ENCODE assay signal across 8 cellular contexts in genomic region chr3:112111785-112112402, GRCh38. TPM values are rescaled to one million over a fixed set of nuclear protein-coding genes. Genes with fewer than 3 reads are reported as not detected.
A peak's percentile ranks its signal among the peaks of the same experiment; 100 is the strongest.
DNase-seq lines count a peak whose midpoint lies in the region; ATAC-seq, FAIRE-seq and TF ChIP-seq lines count a peak whose summit lies in the region.

No MANE protein-coding gene starts in this region.

- H3K27ac ChIP-seq in endothelial cell of umbilical vein (ENCODE audit: insufficient read depth, low read depth, low read length) (no peak overlapping the region), substantia nigra (ENCODE audit: low read depth, low read length, poor library complexity, severe bottlenecking) (no peak overlapping the region)

- H3K9me3 ChIP-seq in Caco-2 (no peaks in the 10 kb centered on the region), endothelial cell of umbilical vein (replicated peaks; ENCODE audit: control insufficient read depth, insufficient read depth, low read length) (no peaks in the 10 kb centered on the region)

- H3K27me3 ChIP-seq in Caco-2 (replicated peaks; ENCODE audit: control insufficient read depth, insufficient read depth, low read length) (no peaks in the 10 kb centered on the region), endothelial cell of umbilical vein (ENCODE audit: control insufficient read depth in 2 of 2, insufficient read depth in 2 of 2, low read length in 2 of 2) (no peaks in the 10 kb centered on the region)

- no peaks in the 10 kb centered on the region for H4K20me1 ChIP-seq in endothelial cell of umbilical vein (replicated peaks; ENCODE audit: control insufficient read depth, extremely low read depth, insufficient read depth, low read length)

- H3K4me2 ChIP-seq in endothelial cell of umbilical vein (ENCODE audit: insufficient read depth, low read length): no peak overlapping the region

- ATAC-seq in GM19438 (IDR thresholded peaks at IDR 0.05; ENCODE audit: low read depth, unreplicated experiment) (peak; percentile 44), HG03457 (IDR thresholded peaks at IDR 0.05; ENCODE audit: unreplicated experiment) (peak; percentile 41), naive B cell (ENCODE audit: low read depth in 2 of 2) (peak; percentile 78 to 81)

- no peak overlapping the region for H2AFZ ChIP-seq in endothelial cell of umbilical vein (ENCODE audit: low read depth, low read length)

- BruUV-seq in Caco-2 (replicated peaks; lab: Mats Ljungman, UMichigan) (no TSS peak), endothelial cell of umbilical vein (replicated peaks; lab: Mats Ljungman, UMichigan) (no TSS peak)

- H3K27ac Mint-ChIP-seq in Caco-2 (ENCODE audit: unreplicated experiment) (no peak overlapping the region), naive B cell (peak overlapping the region in 5 of 6 donors; percentile 39 to 98 (median 79))

- H3K9me1 ChIP-seq in endothelial cell of umbilical vein (replicated peaks; ENCODE audit: control insufficient read depth, extremely low read depth, insufficient read depth, low read length): no peaks in the 10 kb centered on the region

- no peaks in the 10 kb centered on the region for H3K79me2 ChIP-seq in endothelial cell of umbilical vein (ENCODE audit: control insufficient read depth, insufficient read depth, low read length)

- intact Hi-C loops in Caco-2 (cut with micrococcal nuclease; ENCODE audit: unreplicated experiment) (no loop called here), endothelial cell of umbilical vein (cut with micrococcal nuclease) (loop anchor here (1.0 to 10.0 kb wide), 5 partner anchors 180 to 420 kb away; partner anchors contain the start of gene SLC9C1)

- dilution Hi-C loops in endothelial cell of umbilical vein (cut with MboI; ENCODE audit: extremely low pct_ligation_motif_present, low sequenced_read_pairs): no loop called here

- no peak for TF ChIP-seq POLR2A in endothelial cell of umbilical vein (IDR thresholded peaks at IDR 0.05; ENCODE audit: low read depth, low read length)

- FAIRE-seq in endothelial cell of umbilical vein (lab: Jason Lieb, UNC): peak; percentile 94

- POLR2A ChIA-PET in Caco-2 (lab: Charles Lee) (interaction anchor here (0.7 to 1.0 kb wide), 2 partner anchors 14 to 17 kb away, joined by 3 read pairs; no protein-coding TSS in a partner anchor), endothelial cell of umbilical vein (lab: Charles Lee) (interaction anchor here (0.6 kb wide), 1 partner anchor 222 kb away, joined by 3 read pairs; no protein-coding TSS in a partner anchor)

- peaks cover 12% of the 10 kb centered on the region for H3K4me1 Mint-ChIP-seq in Caco-2 (ENCODE audit: low read depth, unreplicated experiment)
- peaks cover 40 to 53% (median 47%) of the 10 kb centered on the region in 3 donors for H3K4me1 Mint-ChIP-seq in naive B cell

- TF ChIP-seq CTCF in Caco-2 (IDR thresholded peaks at IDR 0.05; ENCODE audit: insufficient read depth in 1 of 2, low read depth in 1 of 2, low read length in 1 of 2, severe bottlenecking in 1 of 2, unreplicated experiment in 1 of 2): peak; percentile 73 to 86
- TF ChIP-seq CTCF in endothelial cell of umbilical vein (IDR thresholded peaks at IDR 0.05; ENCODE audit: extremely low read depth in 1 of 2, insufficient read depth in 1 of 2, low read depth in 1 of 2, low read length in 2 of 2): peak; percentile 70 to 79

- no peak overlapping the region for H3K9ac ChIP-seq in endothelial cell of umbilical vein (replicated peaks; ENCODE audit: extremely low read depth, insufficient read depth, low read length)

- H3K4me1 ChIP-seq in Caco-2 (no peaks in the 10 kb centered on the region), endothelial cell of umbilical vein (ENCODE audit: control insufficient read depth, extremely low read depth, insufficient read depth, low read length) (peaks cover 7% of the 10 kb centered on the region)

- peaks cover 88% of the 10 kb centered on the region for H3K36me3 Mint-ChIP-seq in Caco-2 (ENCODE audit: insufficient read depth, unreplicated experiment)
- no peaks in the 10 kb centered on the region for H3K36me3 Mint-ChIP-seq in naive B cell

- no peaks in the 10 kb centered on the region for H3K27me3 Mint-ChIP-seq in Caco-2 (ENCODE audit: insufficient read depth, unreplicated experiment)
- peaks cover 0 to 15% (median 5%) of the 10 kb centered on the region in 3 donors for H3K27me3 Mint-ChIP-seq in naive B cell

- H3K36me3 ChIP-seq in Caco-2 (ENCODE audit: control insufficient read depth, insufficient read depth, low read length): peaks cover 3% of the 10 kb centered on the region
- no peaks in the 10 kb centered on the region for H3K36me3 ChIP-seq in endothelial cell of umbilical vein (ENCODE audit: control insufficient read depth in 2 of 2, extremely low read depth in 1 of 2, insufficient read depth in 2 of 2, low read length in 2 of 2)

- H3K4me3 ChIP-seq in Caco-2 (ENCODE audit: low read depth, low read length): no peak overlapping the region
- H3K4me3 ChIP-seq in endothelial cell of umbilical vein (replicated peaks in 1 of 3; ENCODE audit: insufficient read depth in 1 of 3, low read depth in 1 of 3, low read length in 3 of 3): no peak overlapping the region

- H3K4me3 Mint-ChIP-seq in Caco-2 (ENCODE audit: unreplicated experiment) (no peak overlapping the region), naive B cell (peak overlapping the region in 3 of 8 donors; percentile 4 to 21 (median 17))

- H3K9me3 Mint-ChIP-seq in Caco-2 (ENCODE audit: unreplicated experiment) (no peaks in the 10 kb centered on the region), naive B cell (no peaks in the 10 kb centered on the region)

- DNase-seq in Caco-2 (peak; percentile 54 to 65), NCI-H748 (lab: John Stamatoyannopoulos, UW; ENCODE audit: unreplicated experiment) (peak; percentile 69), endothelial cell of umbilical vein (ENCODE audit: low read depth, low spot score) (peak; percentile 59), naive B cell (peak; percentile 76), substantia nigra (lab: John Stamatoyannopoulos, UW) (peak in 30 of 49 donors; percentile 3 to 57 (median 15))
- DNase-seq in activated CD4-positive, alpha-beta T cell treated with anti-CD3 and anti-CD28 coated beads, Interleukin-2, amount 50 U/mL, for 4 hours: peak; percentile 49 to 62

- CTCF ChIA-PET in Caco-2 (lab: Charles Lee): interaction anchor here (0.6 to 1.9 kb wide), 14 partner anchors 10 to 450 kb away, joined by 3 to 15 read pairs (median 5); partner anchors contain the start of genes ABHD10, ATG3, SLC35A5 and SLC9C1
- CTCF ChIA-PET in endothelial cell of umbilical vein (lab: Charles Lee): interaction anchor here (0.6 to 2.1 kb wide), 79 partner anchors 10 to 924 kb away, joined by 3 to 34 read pairs (median 5); partner anchors contain the start of genes ABHD10, ATG3, C3orf52 and CD200

TF ChIP-seq in endothelial cell of umbilical vein, 7 proteins besides CTCF, POLR2A, EP300 and RAD21:
- TF ChIP-seq EZH2 (IDR thresholded peaks at IDR 0.05; ENCODE audit: borderline replicate concordance, low read depth, low read length, severe bottlenecking) (no peak), MAX (IDR thresholded peaks at IDR 0.05; ENCODE audit: insufficient read depth, insufficient read length) (no peak), MYC (IDR thresholded peaks at IDR 0.05; ENCODE audit: low read depth, low read length) (no peak), POLR2AphosphoS5 (IDR thresholded peaks at IDR 0.05; ENCODE audit: insufficient read depth, low read depth, low read length) (no peak), JUN (IDR thresholded peaks at IDR 0.05; ENCODE audit: borderline replicate concordance, insufficient read depth, insufficient read length, low read depth) (no peak), GATA2 (IDR thresholded peaks at IDR 0.05; ENCODE audit: insufficient read depth, insufficient read length, low read depth, low read length) (no peak), FOS (IDR thresholded peaks at IDR 0.05; ENCODE audit: borderline replicate concordance, insufficient read depth, low read length) (no peak)

RNA-seq across cellular contexts. Expression of gene GCSAM, which starts 21.2 kb away (rescaled TPM):
- total RNA-seq in Caco-2 (2022) (not detected in 2 replicates), endothelial cell of umbilical vein (not detected in 2 replicates)
- polyA plus RNA-seq in endothelial cell of umbilical vein (not detected in 2 replicates), naive B cell (ENCODE audit: low read depth in 6 of 6) (10 to 100 TPM; 24.3 to 84.9 (median 41.6) TPM)
- polyA plus RNA-seq in endothelial cell of umbilical vein (2011; cell fraction: cytosol; rRNA removed): not detected in 2 replicates
- polyA plus RNA-seq in endothelial cell of umbilical vein (2011; cell fraction: nucleus; rRNA removed): not detected in 2 replicates
- polyA plus RNA-seq in endothelial cell of umbilical vein (2012): 0.16 and 0.37 TPM in 2 replicates
- polyA minus RNA-seq in endothelial cell of umbilical vein: not detected in 2 replicates
- polyA minus RNA-seq in endothelial cell of umbilical vein (2011; cell fraction: cytosol; rRNA and poly(A)+ RNA removed): not detected
- not detected in 2 replicates for polyA minus RNA-seq in endothelial cell of umbilical vein (2011; cell fraction: nucleus; rRNA and poly(A)+ RNA removed)

RNA-seq across cellular contexts. Expression of gene C3orf52, which starts 25.7 kb away (rescaled TPM):
- 52.4 and 64.5 TPM in 2 replicates for total RNA-seq in Caco-2 (2022)
- total RNA-seq in endothelial cell of umbilical vein: 2.1 and 4.6 TPM in 2 replicates
- polyA plus RNA-seq in endothelial cell of umbilical vein: 2.9 and 4.2 TPM in 2 replicates
- 2.3 and 2.6 TPM in 2 replicates for polyA plus RNA-seq in endothelial cell of umbilical vein (2011; cell fraction: cytosol; rRNA removed)
- 7.8 and 9.8 TPM in 2 replicates for polyA plus RNA-seq in endothelial cell of umbilical vein (2011; cell fraction: nucleus; rRNA removed)
- polyA plus RNA-seq in endothelial cell of umbilical vein (2012): 1.8 and 4.0 TPM in 2 replicates
- polyA minus RNA-seq in endothelial cell of umbilical vein: 6.1 and 6.8 TPM in 2 replicates
- polyA minus RNA-seq in endothelial cell of umbilical vein (2011; cell fraction: cytosol; rRNA and poly(A)+ RNA removed): 4.4 TPM
- 11.0 and 14.6 TPM in 2 replicates for polyA minus RNA-seq in endothelial cell of umbilical vein (2011; cell fraction: nucleus; rRNA and poly(A)+ RNA removed)
- polyA plus RNA-seq in naive B cell (ENCODE audit: low read depth in 6 of 6): 1 to 10 TPM in 1 of 6 donors, under 1 TPM in 4, not detected in 1; 0.23 to 1.1 (median 0.61) TPM

Comparison
In these comparisons a context has a peak if more than half of its experiments do, and no peak if none do; other contexts are left out.
1. DNase-seq: peak in every context shown above with its lines; median percentile 76 in naive B cell; 69 in NCI-H748; 60 in Caco-2; 59 in endothelial cell of umbilical vein; 56 in activated CD4-positive, alpha-beta T cell treated with anti-CD3 and anti-CD28 coated beads, Interleukin-2, amount 50 U/mL, for 4 hours; 15 in substantia nigra.